ENCODE assay signal across 8 cellular contexts in genomic region chr12:8914716-8915526, GRCh38. TPM values are rescaled to one million over a fixed set of nuclear protein-coding genes. Genes with fewer than 3 reads are reported as not detected.
A peak's percentile ranks its signal among the peaks of the same experiment; 100 is the strongest.
DNase-seq lines count a peak whose midpoint lies in the region; ATAC-seq lines count a peak whose summit lies in the region.

No MANE protein-coding gene starts in this region.

- H3K18ac ChIP-seq in mesenchymal stem cell (ENCODE audit: low read depth in 1 of 2, low read length in 2 of 2), result peak overlapping the region; percentile 67 to 83

- H3K36me3 ChIP-seq in mesenchymal stem cell (ENCODE audit: control insufficient read depth in 1 of 2, insufficient read depth in 2 of 2, low read depth in 1 of 2, low read length in 2 of 2), result peaks cover 4 to 10% of the 10 kb centered on the region in 2 experiments

- H3K4ac ChIP-seq in mesenchymal stem cell (ENCODE audit: low read depth in 1 of 2, low read length in 2 of 2), result peak overlapping the region in 1 of 2 experiments; percentile 32

- POLR2A ChIA-PET in activated CD4-positive, alpha-beta memory T cell treated with anti-CD3 and anti-CD28 coated beads for 36 hours (lab: Charles Lee), result interaction anchor here (0.9 to 1.7 kb wide), 3 partner anchors 32 to 35 kb away, joined by 3 to 8 read pairs (median 4); partner anchors contain the start of gene M6PR

- intact Hi-C loops in activated CD4-positive, alpha-beta memory T cell treated with anti-CD3 and anti-CD28 coated beads for 36 hours (cut with micrococcal nuclease), result loop anchor here (1.0 kb wide), 1 partner anchor 34 kb away; the partner anchor contains the start of gene M6PR

- H3K23ac ChIP-seq in mesenchymal stem cell (ENCODE audit: low read length in 2 of 2), result no peak overlapping the region

- CTCF ChIA-PET in activated CD4-positive, alpha-beta memory T cell treated with anti-CD3 and anti-CD28 coated beads for 36 hours (lab: Charles Lee), result interaction anchor here (1.0 to 2.7 kb wide), 6 partner anchors 25 to 135 kb away, joined by 4 to 16 read pairs (median 5); partner anchors contain the start of gene M6PR

- H3K4me1 Mint-ChIP-seq in activated CD4-positive, alpha-beta memory T cell treated with anti-CD3 and anti-CD28 coated beads for 36 hours (ENCODE audit: low read depth), result peaks cover 7% of the 10 kb centered on the region

- H2BK12ac ChIP-seq in mesenchymal stem cell (ENCODE audit: low read length in 2 of 2), result peak overlapping the region in 1 of 2 experiments; percentile 74

- H2BK5ac ChIP-seq in mesenchymal stem cell (ENCODE audit: low read depth, low read length, poor library complexity, severe bottlenecking), result no peak overlapping the region

- no peaks in the 10 kb centered on the region for H3K27me3 ChIP-seq in mesenchymal stem cell (ENCODE audit: control insufficient read depth in 1 of 2, insufficient read depth in 1 of 2, low read length in 2 of 2)

- H3K4me1 ChIP-seq in mesenchymal stem cell (ENCODE audit: control insufficient read depth, insufficient read depth, low read depth, low read length), result peaks cover 3% of the 10 kb centered on the region

- peak overlapping the region; percentile 1 for H2AFZ ChIP-seq in mesenchymal stem cell (ENCODE audit: low read depth, low read length)

- peak; percentile 6 to 13 for DNase-seq in NCI-H187 (lab: John Stamatoyannopoulos, UW)
- no peak for DNase-seq in NCI-H187 treated with DMSO at 0.1 percent for 48 hours (lab: John Stamatoyannopoulos, UW)
- peak; percentile 50 for DNase-seq in NCI-H2227 treated with DMSO at 0.1 percent for 48 hours (lab: John Stamatoyannopoulos, UW)
- DNase-seq in activated CD4-positive, alpha-beta memory T cell treated with anti-CD3 and anti-CD28 coated beads for 36 hours, result peak; percentile 74
- DNase-seq in effector CD8-positive, alpha-beta T cell (lab: John Stamatoyannopoulos, UW), result peak; percentile 41
- peak; percentile 63 for DNase-seq in mesenchymal stem cell
- DNase-seq in stimulated activated CD8-positive, alpha-beta memory T cell treated with anti-CD3 and anti-CD28 coated beads, Interleukin-12 subunit alpha, Interleukin-12 subunit beta, amount 100 ng/mL, for 4 hours (ENCODE audit: low read depth), result peak; percentile 46

- peak overlapping the region; percentile 79 for H3K4me2 ChIP-seq in mesenchymal stem cell (ENCODE audit: low read length, poor library complexity, severe bottlenecking)

- under 1% methylated on average over 30 of the region's 35 CpGs for WGBS in mesenchymal stem cell

- no peak overlapping the region for H3K27ac Mint-ChIP-seq in activated CD4-positive, alpha-beta memory T cell treated with anti-CD3 and anti-CD28 coated beads for 36 hours

- no peak overlapping the region for H4K91ac ChIP-seq in mesenchymal stem cell (ENCODE audit: low read length)

- H3K4me3 Mint-ChIP-seq in activated CD4-positive, alpha-beta memory T cell treated with anti-CD3 and anti-CD28 coated beads for 36 hours, result no peak overlapping the region

- H2BK15ac ChIP-seq in mesenchymal stem cell (ENCODE audit: low read depth, poor library complexity, severe bottlenecking), result peak overlapping the region; percentile 33

- H3K14ac ChIP-seq in mesenchymal stem cell (ENCODE audit: low read length in 2 of 2), result peak overlapping the region in 1 of 2 experiments; percentile 14

- H3K9me3 ChIP-seq in mesenchymal stem cell (ENCODE audit: control insufficient read depth, low read length), result no peaks in the 10 kb centered on the region

- H2AK5ac ChIP-seq in mesenchymal stem cell (ENCODE audit: low read length, severe bottlenecking), result no peak overlapping the region

- H3K36me3 Mint-ChIP-seq in activated CD4-positive, alpha-beta memory T cell treated with anti-CD3 and anti-CD28 coated beads for 36 hours, result peaks cover 2% of the 10 kb centered on the region

- H3K4me3 ChIP-seq in mesenchymal stem cell (ENCODE audit: insufficient read depth in 1 of 2, low read depth in 1 of 2, low read length in 2 of 2), result peak overlapping the region; percentile 74 to 96

- no peak overlapping the region for H2BK120ac ChIP-seq in mesenchymal stem cell (ENCODE audit: low read depth, low read length)

- H3K27me3 Mint-ChIP-seq in activated CD4-positive, alpha-beta memory T cell treated with anti-CD3 and anti-CD28 coated beads for 36 hours, result no peaks in the 10 kb centered on the region

- H4K8ac ChIP-seq in mesenchymal stem cell (ENCODE audit: low read length), result no peak overlapping the region

- no peaks in the 10 kb centered on the region for H3K9me3 Mint-ChIP-seq in activated CD4-positive, alpha-beta memory T cell treated with anti-CD3 and anti-CD28 coated beads for 36 hours

- peak overlapping the region; percentile 85 for H3K9ac ChIP-seq in mesenchymal stem cell (ENCODE audit: low read length)

- peak overlapping the region; percentile 49 for H3K27ac ChIP-seq in mesenchymal stem cell (ENCODE audit: low read length, poor library complexity, severe bottlenecking)

- ATAC-seq in HG02885 (IDR thresholded peaks at IDR 0.05; ENCODE audit: poor library complexity, unreplicated experiment), result peak; percentile 75

- H3K79me1 ChIP-seq in mesenchymal stem cell (replicated peaks; ENCODE audit: low read length, poor library complexity, severe bottlenecking), result peaks cover 15% of the 10 kb centered on the region

RNA-seq across cellular contexts. Expression of gene PHC1, which starts 0.6 kb away (rescaled TPM):
- total RNA-seq in activated CD4-positive, alpha-beta memory T cell treated with anti-CD3 and anti-CD28 coated beads for 36 hours, result 10 to 100 TPM; 21.6 to 24.0 TPM
- polyA plus RNA-seq in mesenchymal stem cell (2013, experiment 1 of 2), result 40.7 TPM
- polyA plus RNA-seq in mesenchymal stem cell (2013, experiment 2 of 2), result 40.7 TPM

RNA-seq across cellular contexts. Expression of gene M6PR, which starts 34.5 kb away (rescaled TPM):
- 100 to 1,000 TPM; 150 to 164 TPM for total RNA-seq in activated CD4-positive, alpha-beta memory T cell treated with anti-CD3 and anti-CD28 coated beads for 36 hours
- 209 TPM for polyA plus RNA-seq in mesenchymal stem cell (2013, experiment 1 of 2)
- polyA plus RNA-seq in mesenchymal stem cell (2013, experiment 2 of 2), result 208 TPM
